8 cellular contexts compared by ENCODE assay signal in the genomic region with DNA sequence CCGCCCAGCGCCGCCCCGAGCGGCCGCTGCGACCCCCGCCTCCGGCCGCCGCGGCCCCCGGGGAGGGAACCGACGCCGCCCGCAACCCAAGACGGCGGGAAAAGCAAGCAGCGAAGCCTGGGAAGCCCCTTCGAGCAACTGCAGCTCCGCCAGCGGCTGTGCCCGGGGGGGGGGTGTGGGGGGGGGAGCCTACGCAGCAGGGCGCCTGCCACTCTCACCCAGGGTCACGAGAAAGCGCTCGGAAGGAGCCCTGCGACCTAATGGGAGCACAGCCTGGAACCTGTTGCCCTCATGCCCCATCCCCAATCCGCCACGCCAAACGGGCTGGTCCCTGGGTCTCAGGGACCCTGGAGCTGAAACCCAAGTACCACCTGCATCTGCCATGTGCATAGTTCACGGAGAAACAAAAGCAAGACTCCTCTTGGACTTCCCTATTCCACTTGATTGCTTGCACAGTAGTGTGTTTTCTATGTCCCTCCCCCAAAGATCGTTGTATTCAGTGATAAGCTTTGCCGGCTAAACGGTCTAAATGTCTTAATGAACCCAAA. TPM values are rescaled to one million over a fixed set of nuclear protein-coding genes. Genes with fewer than 3 reads are reported as not detected.
DNase-seq lines count a peak whose midpoint lies in the region; ATAC-seq and TF ChIP-seq lines count a peak whose summit lies in the region.

No MANE protein-coding gene starts in this region.

- H3K4me1 ChIP-seq in adipocyte (ENCODE audit: control insufficient read depth, insufficient read depth, low read length) (peaks cover 11% of the 10 kb centered on the region), SJCRH30 (no peaks in the 10 kb centered on the region)

- no peak overlapping the region for H3K27ac Mint-ChIP-seq in mesothelial cell of epicardium

- TF ChIP-seq CTCF in mesothelial cell of epicardium (IDR thresholded peaks at IDR 0.05; ENCODE audit: unreplicated experiment) = no peak

- no peak overlapping the region for H3K27ac ChIP-seq in SJCRH30

- DNase-seq in Jurkat, Clone E6-1 (ENCODE audit: low read depth, low spot score) = no peak
- no peak for DNase-seq in adipocyte (ENCODE audit: low read depth)
- no peak for DNase-seq in mesothelial cell of epicardium (ENCODE audit: low spot score in 2 of 2, unreplicated experiment in 2 of 2)
- no peak for DNase-seq in NCI-H187 (lab: John Stamatoyannopoulos, UW)
- DNase-seq in SJCRH30 = no peak

- H3K27me3 Mint-ChIP-seq in mesothelial cell of epicardium (ENCODE audit: low read depth) = peaks cover 59% of the 10 kb centered on the region

- H3K4me3 ChIP-seq in Jurkat, Clone E6-1 (ENCODE audit: low read length) = peak overlapping the region; percentile 28
- peak overlapping the region; percentile 43 for H3K4me3 ChIP-seq in adipocyte (ENCODE audit: low read length)
- H3K4me3 ChIP-seq in SJCRH30 = no peak overlapping the region

- no peak overlapping the region for H3K9ac ChIP-seq in adipocyte (ENCODE audit: low read length)

- ATAC-seq in GM19395 (IDR thresholded peaks at IDR 0.05; ENCODE audit: unreplicated experiment) = peak; percentile 3
- no peak for ATAC-seq in HG03342 (IDR thresholded peaks at IDR 0.05; ENCODE audit: unreplicated experiment)
- ATAC-seq in GM21529 (IDR thresholded peaks at IDR 0.05; ENCODE audit: unreplicated experiment) = no peak

- H3K27me3 ChIP-seq in adipocyte (replicated peaks; ENCODE audit: control insufficient read depth, insufficient read depth, low read length) (peaks cover 19% of the 10 kb centered on the region), SJCRH30 (no peaks in the 10 kb centered on the region)

- H3K36me3 Mint-ChIP-seq in mesothelial cell of epicardium = no peaks in the 10 kb centered on the region

- peaks cover 8% of the 10 kb centered on the region for H3K9me3 Mint-ChIP-seq in mesothelial cell of epicardium

- no peaks in the 10 kb centered on the region for H3K9me3 ChIP-seq in adipocyte (ENCODE audit: control insufficient read depth, low read length)
- H3K9me3 ChIP-seq in SJCRH30 (replicated peaks) = no peaks in the 10 kb centered on the region

- H3K4me3 Mint-ChIP-seq in mesothelial cell of epicardium = peak overlapping the region; percentile 9

- H3K4me1 Mint-ChIP-seq in mesothelial cell of epicardium = no peaks in the 10 kb centered on the region

- no peaks in the 10 kb centered on the region for H3K36me3 ChIP-seq in adipocyte (ENCODE audit: control insufficient read depth, insufficient read depth, low read length, severe bottlenecking)
- H3K36me3 ChIP-seq in SJCRH30 = no peaks in the 10 kb centered on the region

RNA-seq across cellular contexts. Expression of a gene that starts 0.3 kb away (rescaled TPM):
- 2.8 TPM for polyA plus RNA-seq in Jurkat, Clone E6-1 (2012; ENCODE audit: insufficient read depth, insufficient read length)
- 0.29 to 0.67 TPM (median 0.38 TPM) in 3 replicates for total RNA-seq in mesothelial cell of epicardium
- total RNA-seq in SJCRH30 (2014; rRNA removed; shearing (Covaris generic)) = 0.03 TPM in 1 of 2 replicates, not detected in the other

RNA-seq across cellular contexts. Expression of a gene that starts 11.5 kb away (rescaled TPM):
- 153 TPM for polyA plus RNA-seq in Jurkat, Clone E6-1 (2012; ENCODE audit: insufficient read depth, insufficient read length)
- total RNA-seq in mesothelial cell of epicardium = 61.4 to 66.2 TPM (median 64.2 TPM) in 3 replicates
- total RNA-seq in SJCRH30 (2014; rRNA removed; shearing (Covaris generic)) = 91.0 and 97.8 TPM in 2 replicates

RNA-seq across cellular contexts. Expression of a gene that starts 54.1 kb away (rescaled TPM):
- 49.8 TPM for polyA plus RNA-seq in Jurkat, Clone E6-1 (2012; ENCODE audit: insufficient read depth, insufficient read length)
- 9.2 to 10.4 TPM (median 10.4 TPM) in 3 replicates for total RNA-seq in mesothelial cell of epicardium
- 0.43 TPM in 1 of 2 replicates, not detected in the other for total RNA-seq in SJCRH30 (2014; rRNA removed; shearing (Covaris generic))
